In genomic region chr1:115314765-115315164, GRCh38 we compare ENCODE assay signal across 12 cellular contexts. TPM values are rescaled to one million over a fixed set of nuclear protein-coding genes. Genes with fewer than 3 reads are reported as not detected.
DNase-seq lines count a peak whose midpoint lies in the region; ATAC-seq, FAIRE-seq and TF ChIP-seq lines count a peak whose summit lies in the region.
"Had no signal": no experiment of that assay in that cellular context is flagged by ENCODE, and none has a peak within 500 bp of the region (broad histone marks: within the 10 kb centered on the region; RNA-seq: fewer than 3 reads in every experiment).

No MANE protein-coding gene starts in this region.

- no peak for FAIRE-seq in kidney (lab: Jason Lieb, UNC)

- no peak overlapping the region for H3K9ac ChIP-seq in kidney (ENCODE audit: low read length in 2 of 2)

- DNase-seq in HFFc6 (peak; percentile 73), amniotic epithelial cell (ENCODE audit: low read depth) (peak; percentile 90), left ventricle myocardium superior (no peak), upper lobe of left lung (peak in 1 of 2 donors; percentile 74), kidney (no peak), superior temporal gyrus (ENCODE audit: extremely low spot score) (no peak)
- DNase-seq in stimulated activated CD4-positive, alpha-beta T cell treated with anti-CD3 and anti-CD28 coated beads, Interleukin-4, amount 100 ng/mL, for 24 hours: no peak
- DNase-seq: activated CD4-positive, CD25-positive, alpha-beta regulatory T cell; foreskin keratinocyte; NCI-H187 treated with DMSO at 0.1 percent for 48 hours had no signal

- no peak overlapping the region for H3K4me3 ChIP-seq in upper lobe of left lung
- H3K4me3 ChIP-seq in kidney (ENCODE audit: low read length in 2 of 2): no peak overlapping the region
- H3K4me3 ChIP-seq: vagina had no signal

- H3K4me3 Mint-ChIP-seq in HFFc6: peak overlapping the region; percentile 31
- H3K4me3 Mint-ChIP-seq: central memory CD8-positive, alpha-beta T cell had no signal

- peaks cover 96% of the 10 kb centered on the region for H3K4me1 Mint-ChIP-seq in HFFc6 (ENCODE audit: low read depth)
- H3K4me1 Mint-ChIP-seq: central memory CD8-positive, alpha-beta T cell had no signal

- H3K9me3 ChIP-seq in upper lobe of left lung (no peaks in the 10 kb centered on the region), kidney (ENCODE audit: control insufficient read depth in 1 of 2, low read length in 2 of 2) (no peaks in the 10 kb centered on the region)
- H3K9me3 ChIP-seq: vagina had no signal

- H3K27me3 ChIP-seq in upper lobe of left lung: no peaks in the 10 kb centered on the region
- H3K27me3 ChIP-seq: foreskin keratinocyte, vagina had no signal

- peaks cover 6% of the 10 kb centered on the region for H3K27me3 Mint-ChIP-seq in HFFc6 (ENCODE audit: insufficient read depth)

- ATAC-seq in left ventricle myocardium superior: peak; percentile 45
- ATAC-seq in upper lobe of left lung (ENCODE audit: low FRiP score in 2 of 2): peak; percentile 56 to 70
- ATAC-seq: foreskin keratinocyte had no signal

- TF ChIP-seq CTCF in HFFc6 (IDR thresholded peaks at IDR 0.05): no peak
- TF ChIP-seq CTCF in upper lobe of left lung (IDR thresholded peaks at IDR 0.05): no peak
- no peak for TF ChIP-seq CTCF in kidney (IDR thresholded peaks at IDR 0.05; ENCODE audit: borderline replicate concordance, extremely low read depth, insufficient read depth)

- TF ChIP-seq EP300 in upper lobe of left lung (IDR thresholded peaks at IDR 0.05): peak in 1 of 4 donors; percentile 53

- intact Hi-C loops in left ventricle myocardium superior (cut with micrococcal nuclease) (no loop called here), kidney (cut with DNase I) (no loop called here)

- no peaks in the 10 kb centered on the region for H3K36me3 ChIP-seq in upper lobe of left lung
- H3K36me3 ChIP-seq in kidney (ENCODE audit: control insufficient read depth in 1 of 2, insufficient read depth in 2 of 2, low read length in 2 of 2): no peaks in the 10 kb centered on the region
- H3K36me3 ChIP-seq: vagina had no signal

- H3K36me3 Mint-ChIP-seq in HFFc6 (ENCODE audit: low read depth): peaks cover 67% of the 10 kb centered on the region

- H3K4me1 ChIP-seq in upper lobe of left lung (peaks cover 0 to 20% (median 10%) of the 10 kb centered on the region in 4 donors), kidney (ENCODE audit: control insufficient read depth in 1 of 2, insufficient read depth in 1 of 2, low read depth in 1 of 2, low read length in 2 of 2) (peaks cover 0 to 5% of the 10 kb centered on the region in 2 donors)
- H3K4me1 ChIP-seq: foreskin keratinocyte had no signal

- H3K9me3 Mint-ChIP-seq in HFFc6: no peaks in the 10 kb centered on the region
- H3K9me3 Mint-ChIP-seq: central memory CD8-positive, alpha-beta T cell had no signal

- peak overlapping the region in 2 of 4 donors; percentile 11 to 59 for H3K27ac ChIP-seq in upper lobe of left lung
- no peak overlapping the region for H3K27ac ChIP-seq in kidney (ENCODE audit: low read depth in 2 of 2, low read length in 2 of 2)
- H3K27ac ChIP-seq: foreskin keratinocyte, vagina had no signal

- WGBS in upper lobe of left lung, 2 donors: 37 to 47% methylated on average over 3 of the region's 3 CpGs

- H3K27ac Mint-ChIP-seq in HFFc6: peak overlapping the region; percentile 69

- TF ChIP-seq POLR2A in upper lobe of left lung (IDR thresholded peaks at IDR 0.05): no peak

RNA-seq across cellular contexts. Expression of gene NGF, which starts 23.3 kb away (rescaled TPM):
- 10 to 100 TPM; 44.4 to 53.8 (median 51.0) TPM for total RNA-seq in HFFc6 (2021; fragmentation: NEBNext Ultra II Directional; extraction: Animal tissue kit (Norgen Biotek cat#: 25700))
- total RNA-seq in left ventricle myocardium superior (3.2 TPM), upper lobe of left lung (1 to 10 TPM in 3 of 6 donors, under 1 TPM in 1, not detected in 2; 0.46 to 3.0 (median 1.6) TPM), kidney (1.2 TPM)
- polyA plus RNA-seq in kidney (ENCODE audit: insufficient read depth, low read depth, low replicate concordance): 6.0 TPM

Comparison
In these comparisons a context has a peak if more than half of its experiments do, and no peak if none do; other contexts are left out.
1. DNase-seq: peak in HFFc6 (single experiment) and amniotic epithelial cell (single experiment); none in left ventricle myocardium superior (single experiment), stimulated activated CD4-positive, alpha-beta T cell treated with anti-CD3 and anti-CD28 coated beads, Interleukin-4, amount 100 ng/mL, for 24 hours (single experiment), kidney (single experiment) and superior temporal gyrus (single experiment).
2. RNA of gene NGF, which starts 23.3 kb away (total RNA-seq): 44.4 to 53.8 TPM in HFFc6; 3.2 TPM in left ventricle myocardium superior (single experiment), 0.46 to 3.0 TPM in upper lobe of left lung and 1.2 TPM in kidney (single experiment); every median in the first group is over 10 times any median in the second.